ENCODE assay signal across 15 cellular contexts in genomic region chr16:88472637-88473205, GRCh38. TPM values are rescaled to one million over a fixed set of nuclear protein-coding genes. Genes with fewer than 3 reads are reported as not detected.
A peak's percentile ranks its signal among the peaks of the same experiment; 100 is the strongest.
DNase-seq lines count a peak whose midpoint lies in the region; ATAC-seq and TF ChIP-seq lines count a peak whose summit lies in the region.
"Had no signal": no experiment of that assay in that cellular context is flagged by ENCODE, and none has a peak within 500 bp of the region (broad histone marks: within the 10 kb centered on the region; RNA-seq: fewer than 3 reads in every experiment).

No MANE protein-coding gene starts in this region.

- TF ChIP-seq CTCF in HEK293 (tag by site-specific recombination; IDR thresholded peaks at IDR 0.05), result no peak
- no peak for TF ChIP-seq CTCF in left ventricle myocardium inferior (IDR thresholded peaks at IDR 0.05; ENCODE audit: borderline replicate concordance)
- no peak for TF ChIP-seq CTCF in tibial nerve (IDR thresholded peaks at IDR 0.05)

- no peaks in the 10 kb centered on the region for H3K36me3 ChIP-seq in HEK293 (ENCODE audit: control insufficient read depth in 2 of 2, insufficient read depth in 1 of 2, low read length in 2 of 2)
- H3K36me3 ChIP-seq in adipocyte (ENCODE audit: control insufficient read depth, insufficient read depth, low read length, severe bottlenecking), result no peaks in the 10 kb centered on the region
- no peaks in the 10 kb centered on the region for H3K36me3 ChIP-seq in left ventricle myocardium inferior
- H3K36me3 ChIP-seq in tibial nerve, result no peaks in the 10 kb centered on the region
- H3K36me3 ChIP-seq: brain microvascular endothelial cell had no signal

- no peak for TF ChIP-seq POLR2A in tibial nerve (IDR thresholded peaks at IDR 0.05)

- peak overlapping the region; percentile 79 for H3K9ac ChIP-seq in adipocyte (ENCODE audit: low read length)

- no peak overlapping the region for H3K4me3 Mint-ChIP-seq in activated CD4-positive, alpha-beta memory T cell treated with anti-CD3 and anti-CD28 coated beads, Interleukin-2, amount 10 ng/mL, durations not matched to agents 7 days and 5 days
- H3K4me3 Mint-ChIP-seq: activated naive CD8-positive, alpha-beta T cell had no signal

- peak; percentile 39 for ATAC-seq in sciatic nerve
- ATAC-seq in GM18519 (IDR thresholded peaks at IDR 0.05; ENCODE audit: low FRiP score, unreplicated experiment), result no peak

- TF ChIP-seq EP300 in tibial nerve (IDR thresholded peaks at IDR 0.05), result no peak

- no peaks in the 10 kb centered on the region for H3K9me3 ChIP-seq in HEK293 (ENCODE audit: control insufficient read depth, insufficient read depth, low read depth, low read length)
- H3K9me3 ChIP-seq in adipocyte (ENCODE audit: control insufficient read depth, low read length), result no peaks in the 10 kb centered on the region
- H3K9me3 ChIP-seq in left ventricle myocardium inferior (replicated peaks), result no peaks in the 10 kb centered on the region
- no peaks in the 10 kb centered on the region for H3K9me3 ChIP-seq in tibial nerve

- DNase-seq in adipocyte (ENCODE audit: low read depth) (no peak), left ventricle myocardium inferior (peak; percentile 34), sciatic nerve (ENCODE audit: low spot score) (no peak), AG08395 (ENCODE audit: low spot score) (no peak), tibial nerve (ENCODE audit: low spot score in 2 of 2) (no peak)
- DNase-seq in activated CD4-positive, alpha-beta memory T cell treated with anti-CD3 and anti-CD28 coated beads, Interleukin-2, amount 10 ng/mL, durations not matched to agents 7 days and 5 days, result no peak
- DNase-seq: activated CD4-positive, alpha-beta T cell treated with anti-CD3 and anti-CD28 coated beads, Interleukin-2, amount 50 U/mL, for 4 hours; activated T-cell treated with anti-CD3 and anti-CD28 coated beads, Interleukin-2, amount 50 U/mL, for 1 hour; brain microvascular endothelial cell; naive B cell; stimulated activated CD8-positive, alpha-beta memory T cell treated with anti-CD3 and anti-CD28 coated beads, Interleukin-4, amount 100 ng/mL, for 48 hours had no signal

- no peaks in the 10 kb centered on the region for H3K36me3 Mint-ChIP-seq in activated CD4-positive, alpha-beta memory T cell treated with anti-CD3 and anti-CD28 coated beads, Interleukin-2, amount 10 ng/mL, durations not matched to agents 7 days and 5 days (ENCODE audit: low read depth)
- H3K36me3 Mint-ChIP-seq: activated naive CD8-positive, alpha-beta T cell; naive B cell had no signal

- no peak overlapping the region for H3K27ac Mint-ChIP-seq in activated CD4-positive, alpha-beta memory T cell treated with anti-CD3 and anti-CD28 coated beads, Interleukin-2, amount 10 ng/mL, durations not matched to agents 7 days and 5 days
- H3K27ac Mint-ChIP-seq: activated naive CD8-positive, alpha-beta T cell; progenitor cell of endocrine pancreas had no signal

- H3K27ac ChIP-seq in HEK293 (ENCODE audit: extremely low read depth, low read depth, low read length) (no peak overlapping the region), left ventricle myocardium inferior (replicated peaks) (peak overlapping the region; percentile 66), tibial nerve (peak overlapping the region in 1 of 4 donors; percentile 5)
- H3K27ac ChIP-seq: brain microvascular endothelial cell had no signal

- 40 to 55% methylated on average over 15 to 21 of the region's 22 CpGs for WGBS in tibial nerve, 2 donors

- H3K9me3 Mint-ChIP-seq in activated CD4-positive, alpha-beta memory T cell treated with anti-CD3 and anti-CD28 coated beads, Interleukin-2, amount 10 ng/mL, durations not matched to agents 7 days and 5 days, result no peaks in the 10 kb centered on the region
- H3K9me3 Mint-ChIP-seq: naive B cell had no signal

- H3K27me3 ChIP-seq in adipocyte (replicated peaks; ENCODE audit: control insufficient read depth, insufficient read depth, low read length), result no peaks in the 10 kb centered on the region
- H3K27me3 ChIP-seq in left ventricle myocardium inferior (ENCODE audit: low read depth), result no peaks in the 10 kb centered on the region
- H3K27me3 ChIP-seq in tibial nerve, result no peaks in the 10 kb centered on the region
- H3K27me3 ChIP-seq: brain microvascular endothelial cell had no signal

- H3K4me3 ChIP-seq in HEK293 (ENCODE audit: low read depth, low read length) (no peak overlapping the region), adipocyte (ENCODE audit: low read length) (peak overlapping the region; percentile 71), left ventricle myocardium inferior (peak overlapping the region; percentile 60), tibial nerve (peak overlapping the region in 1 of 4 donors; percentile 25)

- CTCF ChIA-PET in HEK293 (lab: Yijun Ruan, JAX), result interaction anchor here (0.6 kb wide), 1 partner anchor 623 kb away, joined by 4 read pairs; no protein-coding TSS in a partner anchor
- CTCF ChIA-PET in activated CD4-positive, alpha-beta memory T cell treated with anti-CD3 and anti-CD28 coated beads, Interleukin-2, amount 10 ng/mL, durations not matched to agents 7 days and 5 days (lab: Charles Lee), result interaction anchor here (0.7 kb wide), 1 partner anchor 1445 kb away, joined by 5 read pairs; no protein-coding TSS in a partner anchor

- POLR2A ChIA-PET in HEK293 (lab: Yijun Ruan, JAX), result no interaction called here
- POLR2A ChIA-PET in activated CD4-positive, alpha-beta memory T cell treated with anti-CD3 and anti-CD28 coated beads, Interleukin-2, amount 10 ng/mL, durations not matched to agents 7 days and 5 days (lab: Charles Lee), result no interaction called here

- H3K4me1 ChIP-seq in HEK293 (ENCODE audit: control insufficient read depth, insufficient read depth, low read length), result no peaks in the 10 kb centered on the region
- H3K4me1 ChIP-seq in adipocyte (ENCODE audit: control insufficient read depth, insufficient read depth, low read length), result peaks cover 8% of the 10 kb centered on the region
- peaks cover 10% of the 10 kb centered on the region for H3K4me1 ChIP-seq in left ventricle myocardium inferior
- peaks cover 0 to 11% (median 4%) of the 10 kb centered on the region in 4 donors for H3K4me1 ChIP-seq in tibial nerve

- H3K27me3 Mint-ChIP-seq in activated CD4-positive, alpha-beta memory T cell treated with anti-CD3 and anti-CD28 coated beads, Interleukin-2, amount 10 ng/mL, durations not matched to agents 7 days and 5 days, result no peaks in the 10 kb centered on the region
- H3K27me3 Mint-ChIP-seq: activated naive CD8-positive, alpha-beta T cell; naive B cell; progenitor cell of endocrine pancreas had no signal

- H3K4me1 Mint-ChIP-seq in activated CD4-positive, alpha-beta memory T cell treated with anti-CD3 and anti-CD28 coated beads, Interleukin-2, amount 10 ng/mL, durations not matched to agents 7 days and 5 days, result peaks cover 38% of the 10 kb centered on the region

- intact Hi-C loops in left ventricle myocardium inferior (cut with micrococcal nuclease), result no loop called here
- intact Hi-C loops in sciatic nerve (cut with DNase I), result no loop called here

TF ChIP-seq in HEK293, 187 proteins besides CTCF, POLR2A, EP300 and RAD21:
- peak; percentile 12; the same call in 1 of the 2 replicates for TF ChIP-seq SP2 (tag by site-specific recombination; IDR thresholded peaks at IDR 0.05)
- TF ChIP-seq AEBP2 (tag by site-specific recombination; IDR thresholded peaks at IDR 0.05; ENCODE audit: borderline replicate concordance), result no peak
- TF ChIP-seq ZBTB6 (tag by site-specific recombination; IDR thresholded peaks at IDR 0.05), result peak; percentile 66; the same call in 1 of the 2 replicates
- peak; percentile 29; the same call in 1 of the 2 replicates for TF ChIP-seq KLF1 (tag by site-specific recombination; IDR thresholded peaks at IDR 0.05)

RNA-seq across cellular contexts. Expression of gene ZFPM1, which starts 19.6 kb away (rescaled TPM):
- total RNA-seq in left ventricle myocardium inferior (5.7 TPM), sciatic nerve (3.9 TPM), tibial nerve (1 to 10 TPM in 1 of 4 donors, under 1 TPM in 3; 0.44 to 1.2 (median 0.71) TPM)
- total RNA-seq in activated CD4-positive, alpha-beta memory T cell treated with anti-CD3 and anti-CD28 coated beads, Interleukin-2, amount 10 ng/mL, durations not matched to agents 7 days and 5 days, result 10 to 100 TPM; 15.4 to 15.7 TPM
